ENCODE assay signal across 23 cellular contexts in the genomic region with DNA sequence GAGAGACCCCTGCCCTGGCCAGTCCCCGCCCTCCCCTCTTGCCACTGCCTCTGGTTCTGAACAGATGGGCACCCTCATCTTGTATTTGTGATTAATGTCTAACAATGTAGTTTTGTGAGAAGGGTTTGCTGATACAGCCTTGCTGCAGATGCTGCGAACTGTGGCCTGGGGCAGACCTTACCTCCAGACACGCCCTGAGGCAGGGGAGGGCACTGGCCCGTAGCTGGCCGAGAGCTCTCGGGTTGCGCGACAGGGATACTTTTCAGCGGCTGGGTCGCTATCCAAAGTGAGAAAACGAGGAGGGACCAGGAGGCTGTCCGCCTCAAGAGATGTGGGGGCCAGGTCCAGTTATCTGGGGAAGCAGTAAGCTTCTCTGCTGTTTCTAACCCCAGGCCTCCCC. TPM values are rescaled to one million over a fixed set of nuclear protein-coding genes. Genes with fewer than 3 reads are reported as not detected.
DNase-seq lines count a peak whose midpoint lies in the region; ATAC-seq lines count a peak whose summit lies in the region.
"Had no signal": no experiment of that assay in that cellular context is flagged by ENCODE, and none has a peak within 500 bp of the region (broad histone marks: within the 10 kb centered on the region; RNA-seq: fewer than 3 reads in every experiment).

No MANE protein-coding gene starts in this region.

- POLR2A ChIA-PET in naive thymus-derived CD8-positive, alpha-beta T cell (lab: Charles Lee), result interaction anchor here (1.1 kb wide), 1 partner anchor 17 kb away, joined by 3 read pairs; no protein-coding TSS in a partner anchor

- peak; percentile 24 for ATAC-seq in stimulated activated naive CD8-positive, alpha-beta T cell treated with anti-CD3 and anti-CD28 coated beads, Interleukin-15, Interleukin-2, amounts not matched to agents 100 U/mL and 50 U/mL, for 24 hours
- ATAC-seq in stimulated activated naive CD8-positive, alpha-beta T cell treated with anti-CD3 and anti-CD28 coated beads, Interleukin-15, amount 100 ng/mL, for 72 hours, result no peak
- ATAC-seq in activated T-helper 17 cell treated with anti-CD3 and anti-CD28 coated beads, Interleukin-2, amount 50 U/mL, for 72 hours (replicated peaks), result no peak
- ATAC-seq in naive thymus-derived CD8-positive, alpha-beta T cell, result no peak
- ATAC-seq in GM21515 (IDR thresholded peaks at IDR 0.05; ENCODE audit: unreplicated experiment), result no peak
- no peak for ATAC-seq in left colon

- intact Hi-C loops in left colon (cut with DNase I, micrococcal nuclease), result no loop called here

- peak overlapping the region in 1 of 2 donors; percentile 88 for H3K27ac Mint-ChIP-seq in stimulated activated naive CD8-positive, alpha-beta T cell treated with anti-CD3 and anti-CD28 coated beads, Interleukin-15, amount 100 ng/mL, for 72 hours
- H3K27ac Mint-ChIP-seq in activated T-helper 17 cell treated with anti-CD3 and anti-CD28 coated beads, Interleukin-2, amount 50 U/mL, for 72 hours, result peak overlapping the region; percentile 96
- H3K27ac Mint-ChIP-seq in naive thymus-derived CD8-positive, alpha-beta T cell, result peak overlapping the region in 9 of 10 donors; percentile 22 to 96 (median 91)

- H3K4me1 Mint-ChIP-seq in stimulated activated naive CD8-positive, alpha-beta T cell treated with anti-CD3 and anti-CD28 coated beads, Interleukin-15, amount 100 ng/mL, for 72 hours, result peaks cover 42% of the 10 kb centered on the region
- peaks cover 17% of the 10 kb centered on the region for H3K4me1 Mint-ChIP-seq in activated T-helper 17 cell treated with anti-CD3 and anti-CD28 coated beads, Interleukin-2, amount 50 U/mL, for 72 hours
- H3K4me1 Mint-ChIP-seq in naive thymus-derived CD8-positive, alpha-beta T cell, result peaks cover 14 to 54% (median 32%) of the 10 kb centered on the region in 4 donors

- DNase-seq in stimulated activated naive CD8-positive, alpha-beta T cell treated with anti-CD3 and anti-CD28 coated beads, Interleukin-15, Interleukin-2, amounts not matched to agents 100 U/mL and 50 U/mL, for 24 hours, result no peak
- DNase-seq in stimulated activated naive CD8-positive, alpha-beta T cell treated with anti-CD3 and anti-CD28 coated beads, Interleukin-15, amount 100 ng/mL, for 72 hours, result no peak
- no peak for DNase-seq in naive thymus-derived CD8-positive, alpha-beta T cell
- DNase-seq in SIG-M5 (lab: John Stamatoyannopoulos, UW) (no peak), occipital lobe (lab: John Stamatoyannopoulos, UW) (no peak), left colon (no peak)
- DNase-seq: amniotic stem cell, DMS79, foreskin melanocyte, IMR-90, lower lobe of right lung, NCI-H146, NCI-H2171, NCI-H526, thyroid gland had no signal

- H3K36me3 Mint-ChIP-seq in activated T-helper 17 cell treated with anti-CD3 and anti-CD28 coated beads, Interleukin-2, amount 50 U/mL, for 72 hours (ENCODE audit: low read depth), result peaks cover 6% of the 10 kb centered on the region
- peaks cover 0 to 8% (median 1%) of the 10 kb centered on the region in 3 donors for H3K36me3 Mint-ChIP-seq in naive thymus-derived CD8-positive, alpha-beta T cell

- peaks cover 7 to 9% of the 10 kb centered on the region in 2 donors for H3K9me3 Mint-ChIP-seq in stimulated activated naive CD8-positive, alpha-beta T cell treated with anti-CD3 and anti-CD28 coated beads, Interleukin-15, amount 100 ng/mL, for 72 hours
- H3K9me3 Mint-ChIP-seq in activated T-helper 17 cell treated with anti-CD3 and anti-CD28 coated beads, Interleukin-2, amount 50 U/mL, for 72 hours, result no peaks in the 10 kb centered on the region
- H3K9me3 Mint-ChIP-seq in naive thymus-derived CD8-positive, alpha-beta T cell, result no peaks in the 10 kb centered on the region

- H3K4me3 Mint-ChIP-seq in stimulated activated naive CD8-positive, alpha-beta T cell treated with anti-CD3 and anti-CD28 coated beads, Interleukin-15, amount 100 ng/mL, for 72 hours, result no peak overlapping the region
- H3K4me3 Mint-ChIP-seq in activated T-helper 17 cell treated with anti-CD3 and anti-CD28 coated beads, Interleukin-2, amount 50 U/mL, for 72 hours, result peak overlapping the region; percentile 77
- no peak overlapping the region for H3K4me3 Mint-ChIP-seq in naive thymus-derived CD8-positive, alpha-beta T cell

- no peaks in the 10 kb centered on the region for H3K27me3 Mint-ChIP-seq in stimulated activated naive CD8-positive, alpha-beta T cell treated with anti-CD3 and anti-CD28 coated beads, Interleukin-15, amount 100 ng/mL, for 72 hours
- no peaks in the 10 kb centered on the region for H3K27me3 Mint-ChIP-seq in activated T-helper 17 cell treated with anti-CD3 and anti-CD28 coated beads, Interleukin-2, amount 50 U/mL, for 72 hours
- H3K27me3 Mint-ChIP-seq in naive thymus-derived CD8-positive, alpha-beta T cell, result no peaks in the 10 kb centered on the region

RNA-seq across cellular contexts. Expression of a gene that starts 21.9 kb away (rescaled TPM):
- total RNA-seq in activated T-helper 17 cell treated with anti-CD3 and anti-CD28 coated beads, Interleukin-2, amount 50 U/mL, for 72 hours, result not detected
- total RNA-seq in naive thymus-derived CD8-positive, alpha-beta T cell, result not detected
- not detected for polyA plus RNA-seq in naive thymus-derived CD8-positive, alpha-beta T cell
- total RNA-seq in occipital lobe (3.9 TPM), left colon (not detected)
- total RNA-seq: hepatocyte; IMR-90; lower lobe of right lung; M059J; osteocyte; right atrium auricular region; T-helper 1 cell treated with Interleukin-12 subunit alpha and Interleukin-12 subunit beta and Interleukin-4 antibody, amounts not matched to agents 30 ng/mL and 1 ng/mL, for 36 hours; thyroid gland had no signal
- polyA plus RNA-seq: esophagus, hepatocyte, IMR-90 had no signal
